2 cellular contexts compared by ENCODE assay signal in the genomic region with DNA sequence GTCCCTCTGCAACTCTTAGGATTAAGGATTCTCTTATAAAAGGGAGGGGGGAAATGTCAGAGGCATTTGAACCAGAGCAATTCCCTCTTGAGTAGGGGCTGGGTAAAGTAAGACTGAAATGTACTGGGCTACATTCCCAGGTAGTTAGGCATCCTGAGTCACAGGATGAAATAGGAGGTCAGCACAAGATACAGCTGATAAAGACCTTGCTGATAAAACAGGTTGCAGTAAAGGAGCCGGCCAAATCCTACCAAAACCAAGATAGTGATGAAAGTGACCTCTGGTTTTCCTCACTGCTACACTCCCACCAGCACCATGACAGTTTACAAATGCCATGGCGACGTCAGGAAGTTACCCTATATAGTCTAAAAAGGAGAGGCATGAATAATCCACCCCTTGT.
TF ChIP-seq lines count a peak whose summit lies in the region.

No MANE protein-coding gene starts in this region.

TF ChIP-seq in HCT116, 20 proteins besides CTCF, POLR2A, EP300 and RAD21 (continued from another document):
- TF ChIP-seq REST (IDR thresholded peaks at IDR 0.05; ENCODE audit: low read depth) (no peak), POLR2AphosphoS5 (IDR thresholded peaks at IDR 0.05; ENCODE audit: low read depth, low read length) (no peak), EZH2phosphoT487 (IDR thresholded peaks at IDR 0.05; ENCODE audit: borderline replicate concordance) (no peak), FOSL1 (IDR thresholded peaks at IDR 0.05; ENCODE audit: low read depth) (no peak), YY1 (IDR thresholded peaks at IDR 0.05; ENCODE audit: extremely low read depth, insufficient replicate concordance, low read depth, low read length) (no peak), ZFX (IDR thresholded peaks at IDR 0.05) (no peak), CBX3 (IDR thresholded peaks at IDR 0.05; ENCODE audit: low read depth) (no peak), JUND (IDR thresholded peaks at IDR 0.05) (no peak), SIN3A (IDR thresholded peaks at IDR 0.05; ENCODE audit: low read depth) (no peak), EGR1 (IDR thresholded peaks at IDR 0.05; ENCODE audit: low read depth) (no peak), SP1 (IDR thresholded peaks at IDR 0.05; ENCODE audit: low read depth) (no peak), ZNF274 (IDR thresholded peaks at IDR 0.05; ENCODE audit: low read depth, low read length) (no peak)
- TF ChIP-seq, protein P1, sequence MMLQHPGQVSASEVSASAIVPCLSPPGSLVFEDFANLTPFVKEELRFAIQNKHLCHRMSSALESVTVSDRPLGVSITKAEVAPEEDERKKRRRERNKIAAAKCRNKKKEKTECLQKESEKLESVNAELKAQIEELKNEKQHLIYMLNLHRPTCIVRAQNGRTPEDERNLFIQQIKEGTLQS (IDR thresholded peaks at IDR 0.05), result no peak

TF ChIP-seq in WTC11, 78 proteins besides CTCF, POLR2A, EP300 and RAD21 (continued from another document):
- no peak for TF ChIP-seq MLX (CRISPR knock-in tag; IDR thresholded peaks at IDR 0.05)
- no peak for TF ChIP-seq KAT7 (CRISPR knock-in tag; IDR thresholded peaks at IDR 0.05; ENCODE audit: borderline replicate concordance)
- no peak for TF ChIP-seq ZNF671 (CRISPR knock-in tag; IDR thresholded peaks at IDR 0.05)
- no peak for TF ChIP-seq ZNF138 (CRISPR knock-in tag; conservative IDR thresholded peaks at IDR 0.05)
- no peak for TF ChIP-seq MXD4 (CRISPR knock-in tag; IDR thresholded peaks at IDR 0.05; ENCODE audit: borderline replicate concordance)
